ENCODE assay signal across 8 cellular contexts in genomic region chr10:99328579-99329237, GRCh38.
DNase-seq lines count a peak whose midpoint lies in the region; ATAC-seq lines count a peak whose summit lies in the region.

No MANE protein-coding gene starts in this region.

- ATAC-seq in HG03045 (IDR thresholded peaks at IDR 0.05; ENCODE audit: unreplicated experiment) (no peak), GM19455 (IDR thresholded peaks at IDR 0.05; ENCODE audit: unreplicated experiment) (no peak)

- DNase-seq in ELR (ENCODE audit: low read depth): peak; percentile 58
- DNase-seq in NCI-H69 (lab: John Stamatoyannopoulos, UW): peak; percentile 51
- peak; percentile 6 for DNase-seq in fibroblast of peridontal ligament (ENCODE audit: extremely low read depth)
- DNase-seq in putamen (ENCODE audit: low spot score): peak; percentile 63
- no peak for DNase-seq in SHP77 treated with DMSO at 0.1 percent for 48 hours (lab: John Stamatoyannopoulos, UW)
- no peak for DNase-seq in NCI-H187 (lab: John Stamatoyannopoulos, UW)

Comparison
In these comparisons a context has a peak if more than half of its experiments do, and no peak if none do; other contexts are left out.
1. DNase-seq: peak in ELR (single experiment), NCI-H69 (single experiment), fibroblast of peridontal ligament (single experiment) and putamen (single experiment); none in SHP77 treated with DMSO at 0.1 percent for 48 hours (single experiment) and NCI-H187 (0 of 2).